Comparison of ENCODE assay signal across 20 cellular contexts in genomic region chr6:112433457-112433856, GRCh38.
"Had no signal": no experiment of that assay in that cellular context is flagged by ENCODE, and none has a peak within 500 bp of the region (broad histone marks: within the 10 kb centered on the region; RNA-seq: fewer than 3 reads in every experiment).

No MANE protein-coding gene starts in this region.

- H3K4me1 Mint-ChIP-seq: activated CD4-positive, alpha-beta memory T cell treated with anti-CD3 and anti-CD28 coated beads, Interleukin-2, amount 10 ng/mL, durations not matched to agents 7 days and 5 days had no signal

- H3K4me1 ChIP-seq: gastrocnemius medialis, lower lobe of right lung, sigmoid colon, spleen, suprapubic skin had no signal

- H3K9me3 ChIP-seq: gastrocnemius medialis, heart left ventricle, lower lobe of right lung, sigmoid colon, spleen, suprapubic skin had no signal

- H3K9me3 Mint-ChIP-seq: activated CD4-positive, alpha-beta memory T cell treated with anti-CD3 and anti-CD28 coated beads, Interleukin-2, amount 10 ng/mL, durations not matched to agents 7 days and 5 days; stimulated activated naive CD8-positive, alpha-beta T cell treated with anti-CD3 and anti-CD28 coated beads, Interleukin-15, Interleukin-2, amounts not matched to agents 100 ng/mL and 50 ng/mL, for 24 hours; WTC11 had no signal

- H3K36me3 Mint-ChIP-seq: activated naive CD8-positive, alpha-beta T cell; WTC11 had no signal

- ATAC-seq: gastrocnemius medialis, heart left ventricle, left cardiac atrium, lower lobe of right lung, WTC11 had no signal

- DNase-seq: activated CD4-positive, alpha-beta memory T cell treated with anti-CD3 and anti-CD28 coated beads, Interleukin-2, amount 10 ng/mL, durations not matched to agents 7 days and 5 days; activated CD4-positive, alpha-beta T cell treated with anti-CD3 and anti-CD28 coated beads for 4 hours; activated gamma-delta T cell; activated T-cell treated with anti-CD3 and anti-CD28 coated beads, Interleukin-2, amount 50 U/mL, for 48 hours; amniotic stem cell; dorsolateral prefrontal cortex; erythroblast; gastrocnemius medialis; heart left ventricle; left cardiac atrium; lower lobe of right lung; midbrain; sigmoid colon; spleen; trophoblast cell had no signal

- H3K27ac ChIP-seq: dorsolateral prefrontal cortex, gastrocnemius medialis, heart left ventricle, lower lobe of right lung, sigmoid colon, spleen, suprapubic skin had no signal

- H3K27me3 ChIP-seq: dorsolateral prefrontal cortex, gastrocnemius medialis, heart left ventricle, sigmoid colon, spleen, suprapubic skin had no signal

- H3K36me3 ChIP-seq: gastrocnemius medialis, heart left ventricle, lower lobe of right lung, sigmoid colon, spleen, suprapubic skin had no signal

- H3K27ac Mint-ChIP-seq: activated CD4-positive, alpha-beta memory T cell treated with anti-CD3 and anti-CD28 coated beads, Interleukin-2, amount 10 ng/mL, durations not matched to agents 7 days and 5 days; activated naive CD8-positive, alpha-beta T cell; stimulated activated naive CD8-positive, alpha-beta T cell treated with anti-CD3 and anti-CD28 coated beads, Interleukin-15, Interleukin-2, amounts not matched to agents 100 ng/mL and 50 ng/mL, for 24 hours; WTC11 had no signal

- H3K27me3 Mint-ChIP-seq: activated CD4-positive, alpha-beta memory T cell treated with anti-CD3 and anti-CD28 coated beads, Interleukin-2, amount 10 ng/mL, durations not matched to agents 7 days and 5 days; stimulated activated naive CD8-positive, alpha-beta T cell treated with anti-CD3 and anti-CD28 coated beads, Interleukin-15, Interleukin-2, amounts not matched to agents 100 ng/mL and 50 ng/mL, for 24 hours had no signal

- H3K4me3 ChIP-seq: dorsolateral prefrontal cortex, gastrocnemius medialis, heart left ventricle, lower lobe of right lung, sigmoid colon, spleen, suprapubic skin had no signal

- H3K4me3 Mint-ChIP-seq: activated CD4-positive, alpha-beta memory T cell treated with anti-CD3 and anti-CD28 coated beads, Interleukin-2, amount 10 ng/mL, durations not matched to agents 7 days and 5 days; activated naive CD8-positive, alpha-beta T cell; neural crest cell; stimulated activated naive CD8-positive, alpha-beta T cell treated with anti-CD3 and anti-CD28 coated beads, Interleukin-15, Interleukin-2, amounts not matched to agents 100 ng/mL and 50 ng/mL, for 24 hours; WTC11 had no signal
